ENCODE assay signal across 8 cellular contexts in the genomic region with DNA sequence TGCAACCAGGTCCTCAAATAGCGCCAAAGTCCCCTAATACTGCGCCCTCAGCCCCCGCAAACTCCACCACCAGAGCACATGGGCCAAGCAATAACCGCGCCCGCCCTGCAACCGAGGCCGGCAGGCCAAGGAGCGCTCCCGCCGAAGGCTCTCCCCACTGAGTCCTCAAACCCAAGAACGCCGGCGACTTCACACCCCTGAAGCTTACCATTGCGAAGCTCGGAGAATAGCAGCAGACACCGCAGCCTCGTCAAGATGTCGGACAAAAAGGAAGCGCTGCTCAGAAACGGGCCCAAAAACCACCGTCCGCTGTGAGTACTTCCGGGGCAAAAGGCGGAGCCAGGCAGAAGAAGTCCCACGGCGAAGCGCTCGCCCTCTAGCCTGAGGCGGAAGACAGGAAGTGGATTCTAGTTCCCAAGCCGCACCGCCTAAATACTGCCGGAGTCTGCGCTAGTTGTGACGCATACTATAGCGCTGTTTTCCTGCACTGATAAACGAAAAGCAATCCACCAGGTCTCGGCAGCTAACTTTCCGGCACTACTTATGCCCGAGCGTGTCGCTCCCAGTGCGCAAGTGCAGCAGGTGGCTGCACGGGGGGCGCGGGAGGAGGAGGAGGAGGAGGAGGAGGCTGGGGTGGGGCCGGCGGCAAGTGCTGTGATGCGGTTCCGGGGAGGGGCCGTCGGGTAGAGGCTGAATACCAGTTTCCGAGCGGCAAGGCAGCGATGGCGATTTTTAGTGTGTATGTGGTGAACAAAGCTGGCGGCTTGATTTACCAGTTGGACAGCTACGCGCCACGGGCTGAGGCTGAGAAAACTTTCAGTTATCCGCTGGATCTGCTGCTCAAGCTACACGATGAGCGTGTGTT. TPM values are rescaled to one million over a fixed set of nuclear protein-coding genes. Genes with fewer than 3 reads are reported as not detected.
DNase-seq lines count a peak whose midpoint lies in the region; ATAC-seq and FAIRE-seq lines count a peak whose summit lies in the region.

A gene (minus strand): TSS at position 270 of the 865 bp plus-strand sequence. CDS start 59 bp downstream, at position 211.
A gene with protein sequence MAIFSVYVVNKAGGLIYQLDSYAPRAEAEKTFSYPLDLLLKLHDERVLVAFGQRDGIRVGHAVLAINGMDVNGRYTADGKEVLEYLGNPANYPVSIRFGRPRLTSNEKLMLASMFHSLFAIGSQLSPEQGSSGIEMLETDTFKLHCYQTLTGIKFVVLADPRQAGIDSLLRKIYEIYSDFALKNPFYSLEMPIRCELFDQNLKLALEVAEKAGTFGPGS (plus strand): TSS at position 693 of the 865 bp plus-strand sequence. CDS start 30 bp downstream, at position 723.

- H2BK120ac ChIP-seq in mesenchymal stem cell (ENCODE audit: low read depth, low read length) = peak within 1 kb of the TSS; percentile 43

- peak within 1 kb of the TSS; percentile 91 for H2AFZ ChIP-seq in mesenchymal stem cell (ENCODE audit: low read depth, low read length)

- H3K27me3 ChIP-seq in endocrine pancreas (ENCODE audit: control insufficient read depth, insufficient read depth, low read length) (no peaks in the 10 kb centered on the region), mesenchymal stem cell (ENCODE audit: control insufficient read depth in 1 of 2, insufficient read depth in 1 of 2, low read length in 2 of 2) (no peaks in the 10 kb centered on the region)

- no peak within 1 kb of the TSS for H2BK5ac ChIP-seq in mesenchymal stem cell (ENCODE audit: low read depth, low read length, poor library complexity, severe bottlenecking)

- peak within 1 kb of the TSS; percentile 90 for H3K4me3 ChIP-seq in endocrine pancreas (ENCODE audit: control insufficient read depth, insufficient read depth, low read length)
- H3K4me3 ChIP-seq in mesenchymal stem cell (ENCODE audit: insufficient read depth in 1 of 2, low read depth in 1 of 2, low read length in 2 of 2) = peak within 1 kb of the TSS; percentile 85 to 99

- FAIRE-seq in HTR-8/SVneo (lab: Jason Lieb, UNC) = peak; percentile 62

- peak; percentile 75 for ATAC-seq in GM21367 (IDR thresholded peaks at IDR 0.05; ENCODE audit: unreplicated experiment)

- H3K9ac ChIP-seq in endocrine pancreas (ENCODE audit: control insufficient read depth, insufficient read depth, low read length) = peak within 1 kb of the TSS; percentile 90
- peak within 1 kb of the TSS; percentile 98 for H3K9ac ChIP-seq in mesenchymal stem cell (ENCODE audit: low read length)

- H2BK12ac ChIP-seq in mesenchymal stem cell (ENCODE audit: low read length in 2 of 2) = peak within 1 kb of the TSS; percentile 39 to 76

- under 1% methylated on average over 62 of the region's 63 CpGs for WGBS in mesenchymal stem cell

- peak within 1 kb of the TSS; percentile 99 for H4K8ac ChIP-seq in mesenchymal stem cell (ENCODE audit: low read length)

- H4K91ac ChIP-seq in mesenchymal stem cell (ENCODE audit: low read length) = peak within 1 kb of the TSS; percentile 96

- H2BK15ac ChIP-seq in mesenchymal stem cell (ENCODE audit: low read depth, poor library complexity, severe bottlenecking) = peak within 1 kb of the TSS; percentile 26

- H2AK5ac ChIP-seq in mesenchymal stem cell (ENCODE audit: low read length, severe bottlenecking) = peak within 1 kb of the TSS; percentile 93

- H3K9me3 ChIP-seq in endocrine pancreas (ENCODE audit: control insufficient read depth, low read length) (no peaks in the 10 kb centered on the region), mesenchymal stem cell (ENCODE audit: control insufficient read depth, low read length) (no peaks in the 10 kb centered on the region)

- peak within 1 kb of the TSS in 1 of 2 experiments; percentile 97 for H3K14ac ChIP-seq in mesenchymal stem cell (ENCODE audit: low read length in 2 of 2)

- H3K4me1 ChIP-seq in endocrine pancreas (ENCODE audit: control insufficient read depth, insufficient read depth, low read length) (peaks cover 7% of the 10 kb centered on the region), mesenchymal stem cell (ENCODE audit: control insufficient read depth, insufficient read depth, low read depth, low read length) (peaks cover 12% of the 10 kb centered on the region)

- peaks cover 5% of the 10 kb centered on the region for H3K36me3 ChIP-seq in endocrine pancreas (ENCODE audit: control insufficient read depth, insufficient read depth, low read length)
- H3K36me3 ChIP-seq in mesenchymal stem cell (ENCODE audit: control insufficient read depth in 1 of 2, insufficient read depth in 2 of 2, low read depth in 1 of 2, low read length in 2 of 2) = peaks cover 35 to 62% of the 10 kb centered on the region in 2 experiments

- peak within 1 kb of the TSS in 1 of 2 experiments; percentile 79 for H3K23ac ChIP-seq in mesenchymal stem cell (ENCODE audit: low read length in 2 of 2)

- no peaks in the 10 kb centered on the region for H3K79me1 ChIP-seq in mesenchymal stem cell (replicated peaks; ENCODE audit: low read length, poor library complexity, severe bottlenecking)

- H3K4ac ChIP-seq in mesenchymal stem cell (ENCODE audit: low read depth in 1 of 2, low read length in 2 of 2) = peak within 1 kb of the TSS; percentile 81 to 96

- peak; percentile 91 for DNase-seq in COLO829 (ENCODE audit: low spot score)
- peak; percentile 96 for DNase-seq in HTR-8/SVneo (ENCODE audit: insufficient read length, low spot score)
- peak; percentile 95 for DNase-seq in NOMO-1 treated with dmso at 0.1 percent for 144 hours (lab: John Stamatoyannopoulos, UW; ENCODE audit: unreplicated experiment)
- peak; percentile 72 to 84 (median 77) for DNase-seq in activated CD8-positive, alpha-beta memory T cell treated with anti-CD3 and anti-CD28 coated beads for 48 hours (ENCODE audit: low read depth in 2 of 3, low spot score in 2 of 3)
- DNase-seq in mesenchymal stem cell = peak; percentile 97
- peak; percentile 87 for DNase-seq in stimulated activated CD8-positive, alpha-beta memory T cell treated with anti-CD3 and anti-CD28 coated beads, Interleukin-12 subunit alpha, Interleukin-12 subunit beta, amount 100 ng/mL, for 4 hours (ENCODE audit: low read depth)

- peak within 1 kb of the TSS; percentile 98 for H3K27ac ChIP-seq in mesenchymal stem cell (ENCODE audit: low read length, poor library complexity, severe bottlenecking)

- peak within 1 kb of the TSS; percentile 86 for H3K4me2 ChIP-seq in mesenchymal stem cell (ENCODE audit: low read length, poor library complexity, severe bottlenecking)

- peak within 1 kb of the TSS; percentile 98 for H3K18ac ChIP-seq in mesenchymal stem cell (ENCODE audit: low read depth in 1 of 2, low read length in 2 of 2)

RNA-seq across cellular contexts. Expression of the first gene that starts in this region (rescaled TPM):
- 1,955 TPM for polyA plus RNA-seq in mesenchymal stem cell (2013, experiment 1 of 2)
- polyA plus RNA-seq in mesenchymal stem cell (2013, experiment 2 of 2) = 1,914 TPM

RNA-seq across cellular contexts. Expression of the second gene that starts in this region (rescaled TPM):
- 76.7 TPM for polyA plus RNA-seq in mesenchymal stem cell (2013, experiment 1 of 2)
- 77.1 TPM for polyA plus RNA-seq in mesenchymal stem cell (2013, experiment 2 of 2)

Comparison
In these comparisons a context has a peak if more than half of its experiments do, and no peak if none do; other contexts are left out.
1. Peak in every context shown above with its lines: DNase-seq, ATAC-seq, H3K4me3 ChIP-seq and H3K27ac ChIP-seq.